ENCODE assay signal across 9 cellular contexts in genomic region chr13:79392882-79393563, GRCh38. TPM values are rescaled to one million over a fixed set of nuclear protein-coding genes. Genes with fewer than 3 reads are reported as not detected.
DNase-seq lines count a peak whose midpoint lies in the region; ATAC-seq and TF ChIP-seq lines count a peak whose summit lies in the region.
"Had no signal": no experiment of that assay in that cellular context is flagged by ENCODE, and none has a peak within 500 bp of the region (broad histone marks: within the 10 kb centered on the region; RNA-seq: fewer than 3 reads in every experiment).

No MANE protein-coding gene starts in this region.

- H3K9me3 ChIP-seq in effector memory CD4-positive, alpha-beta T cell (ENCODE audit: control insufficient read depth, low read length) = no peaks in the 10 kb centered on the region
- H3K9me3 ChIP-seq: right lobe of liver had no signal

- peaks cover 24% of the 10 kb centered on the region for H3K4me1 Mint-ChIP-seq in type B pancreatic cell (ENCODE audit: unreplicated experiment)

- peak overlapping the region; percentile 65 for H3K27ac ChIP-seq in effector memory CD4-positive, alpha-beta T cell (ENCODE audit: insufficient read depth, low read length, poor library complexity, severe bottlenecking)

- H3K27ac Mint-ChIP-seq in type B pancreatic cell = peak overlapping the region; percentile 37

- H3K9me3 Mint-ChIP-seq in type B pancreatic cell = peaks cover 5% of the 10 kb centered on the region

- peaks cover 30% of the 10 kb centered on the region for H3K36me3 Mint-ChIP-seq in type B pancreatic cell

- H3K27me3 Mint-ChIP-seq in type B pancreatic cell = no peaks in the 10 kb centered on the region

- H3K36me3 ChIP-seq in effector memory CD4-positive, alpha-beta T cell (ENCODE audit: control insufficient read depth, insufficient read depth, low read length) = no peaks in the 10 kb centered on the region
- H3K36me3 ChIP-seq: right lobe of liver had no signal

- peak; percentile 11 for DNase-seq in SKM-1 treated with dmso at 0.1 percent for 144 hours (lab: John Stamatoyannopoulos, UW; ENCODE audit: unreplicated experiment)
- no peak for DNase-seq in SKM-1 (lab: John Stamatoyannopoulos, UW; ENCODE audit: unreplicated experiment)
- DNase-seq in NCI-H524 treated with DMSO at 0.1 percent for 48 hours (lab: John Stamatoyannopoulos, UW) = peak; percentile 2
- DNase-seq in effector memory CD4-positive, alpha-beta T cell = no peak
- no peak for DNase-seq in type B pancreatic cell (ENCODE audit: extremely low spot score, unreplicated experiment)
- DNase-seq in superior temporal gyrus (ENCODE audit: extremely low spot score) = no peak
- DNase-seq in activated CD4-positive, CD25-positive, alpha-beta regulatory T cell (lab: John Stamatoyannopoulos, UW) = no peak
- DNase-seq: right lobe of liver had no signal

- TF ChIP-seq CTCF in type B pancreatic cell (conservative IDR thresholded peaks at IDR 0.05) = no peak

- peaks cover 21% of the 10 kb centered on the region for H3K4me1 ChIP-seq in effector memory CD4-positive, alpha-beta T cell (ENCODE audit: control insufficient read depth, insufficient read depth, low read length, poor library complexity, severe bottlenecking)

- H3K4me3 ChIP-seq in effector memory CD4-positive, alpha-beta T cell (ENCODE audit: insufficient read depth, low read depth, low read length, poor library complexity, severe bottlenecking) = peak overlapping the region; percentile 43
- H3K4me3 ChIP-seq: right lobe of liver had no signal

- H3K27me3 ChIP-seq in effector memory CD4-positive, alpha-beta T cell (replicated peaks; ENCODE audit: control insufficient read depth, insufficient read depth, low read length, poor library complexity, severe bottlenecking) = no peaks in the 10 kb centered on the region
- H3K27me3 ChIP-seq: right lobe of liver had no signal

- ATAC-seq in HG02588 (IDR thresholded peaks at IDR 0.05; ENCODE audit: unreplicated experiment) = peak; percentile 46

- H3K4me3 Mint-ChIP-seq in type B pancreatic cell = no peak overlapping the region

RNA-seq across cellular contexts. Expression of gene RBM26, which starts 13.0 kb away (rescaled TPM):
- total RNA-seq in type B pancreatic cell (ENCODE audit: low replicate concordance) = 40.8 and 66.9 TPM in 2 replicates

Comparison
In these comparisons a context has a peak if more than half of its experiments do, and no peak if none do; other contexts are left out.
1. DNase-seq: peak in SKM-1 treated with dmso at 0.1 percent for 144 hours (single experiment) and NCI-H524 treated with DMSO at 0.1 percent for 48 hours (single experiment); none in SKM-1 (single experiment), effector memory CD4-positive, alpha-beta T cell (0 of 3), type B pancreatic cell (single experiment), superior temporal gyrus (single experiment) and activated CD4-positive, CD25-positive, alpha-beta regulatory T cell (0 of 4).